Comparison of ENCODE assay signal across 8 cellular contexts in genomic region chr1:244451951-244452795, GRCh38. TPM values are rescaled to one million over a fixed set of nuclear protein-coding genes. Genes with fewer than 3 reads are reported as not detected.
DNase-seq lines count a peak whose midpoint lies in the region; ATAC-seq and TF ChIP-seq lines count a peak whose summit lies in the region.

No MANE protein-coding gene starts in this region.

- TF ChIP-seq CTCF in GM06990 (IDR thresholded peaks at IDR 0.05; ENCODE audit: insufficient read depth, low read length, poor library complexity, severe bottlenecking): peak; percentile 51
- peak; percentile 16 to 68 (median 59) for TF ChIP-seq CTCF in gastroesophageal sphincter (IDR thresholded peaks at IDR 0.05)
- TF ChIP-seq CTCF in neutrophil (IDR thresholded peaks at IDR 0.05): peak; percentile 98

- H3K4me1 ChIP-seq in gastroesophageal sphincter (peaks cover 14 to 41% (median 17%) of the 10 kb centered on the region in 3 donors), neutrophil (ENCODE audit: control insufficient read depth in 1 of 2, insufficient read depth in 1 of 2, low read depth in 1 of 2, low read length in 1 of 2) (peaks cover 50% of the 10 kb centered on the region in 2 experiments)

- H3K4me3 ChIP-seq in GM06990 (replicated peaks; ENCODE audit: low read depth, low read length): peak overlapping the region; percentile 98
- peak overlapping the region; percentile 69 to 89 for H3K4me3 ChIP-seq in gastroesophageal sphincter
- peak overlapping the region; percentile 90 to 91 for H3K4me3 ChIP-seq in neutrophil (ENCODE audit: low read depth in 1 of 2, low read length in 1 of 2)

- H3K9me3 ChIP-seq in gastroesophageal sphincter: no peaks in the 10 kb centered on the region
- H3K9me3 ChIP-seq in neutrophil: no peaks in the 10 kb centered on the region

- peak overlapping the region; percentile 92 for H3K4me3 Mint-ChIP-seq in activated naive CD4-positive, alpha-beta T cell treated with anti-CD3 and anti-CD28 coated beads, Interleukin-2, amount 10 ng/mL, durations not matched to agents 7 days and 5 days

- DNase-seq in GM06990 (ENCODE audit: extremely low read depth, insufficient read length): peak; percentile 99
- peak; percentile 99 for DNase-seq in NAMALWA (ENCODE audit: low spot score)
- DNase-seq in SK-MEL-5 (ENCODE audit: low read depth, low spot score): peak; percentile 99
- peak; percentile 99 for DNase-seq in activated naive CD4-positive, alpha-beta T cell treated with anti-CD3 and anti-CD28 coated beads, Interleukin-2, amount 10 ng/mL, durations not matched to agents 7 days and 5 days
- peak; percentile 78 to 100 (median 98) for DNase-seq in substantia nigra (lab: John Stamatoyannopoulos, UW)

- no peaks in the 10 kb centered on the region for H3K27me3 ChIP-seq in GM06990 (replicated peaks; ENCODE audit: control insufficient read depth, insufficient read depth, low read length)
- H3K27me3 ChIP-seq in gastroesophageal sphincter: no peaks in the 10 kb centered on the region
- H3K27me3 ChIP-seq in neutrophil: no peaks in the 10 kb centered on the region

- H3K27ac Mint-ChIP-seq in activated naive CD4-positive, alpha-beta T cell treated with anti-CD3 and anti-CD28 coated beads, Interleukin-2, amount 10 ng/mL, durations not matched to agents 7 days and 5 days: peak overlapping the region; percentile 98

- in situ Hi-C loops in SK-MEL-5 (cut with HindIII; ENCODE audit: low pct_unique_long_range_greater_than_20kb, low sequenced_read_pairs): no loop called here

- H3K9me3 Mint-ChIP-seq in activated naive CD4-positive, alpha-beta T cell treated with anti-CD3 and anti-CD28 coated beads, Interleukin-2, amount 10 ng/mL, durations not matched to agents 7 days and 5 days: no peaks in the 10 kb centered on the region

- peaks cover 4% of the 10 kb centered on the region for H3K27me3 Mint-ChIP-seq in activated naive CD4-positive, alpha-beta T cell treated with anti-CD3 and anti-CD28 coated beads, Interleukin-2, amount 10 ng/mL, durations not matched to agents 7 days and 5 days

- no peak for TF ChIP-seq EP300 in gastroesophageal sphincter (IDR thresholded peaks at IDR 0.05)

- CTCF ChIA-PET in activated naive CD4-positive, alpha-beta T cell treated with anti-CD3 and anti-CD28 coated beads, Interleukin-2, amount 10 ng/mL, durations not matched to agents 7 days and 5 days (lab: Charles Lee): no interaction called here

- H3K4me1 Mint-ChIP-seq in activated naive CD4-positive, alpha-beta T cell treated with anti-CD3 and anti-CD28 coated beads, Interleukin-2, amount 10 ng/mL, durations not matched to agents 7 days and 5 days: peaks cover 47% of the 10 kb centered on the region

- WGBS in gastroesophageal sphincter (ENCODE audit: low coverage in 1 of 2), 2 donors: 13 to 27% methylated on average over 9 to 19 of the region's 47 CpGs

- TF ChIP-seq POLR2A in gastroesophageal sphincter (IDR thresholded peaks at IDR 0.05): no peak

- no peaks in the 10 kb centered on the region for H3K36me3 ChIP-seq in GM06990 (ENCODE audit: control insufficient read depth, insufficient read depth, low read length)
- no peaks in the 10 kb centered on the region for H3K36me3 ChIP-seq in gastroesophageal sphincter
- peaks cover 3% of the 10 kb centered on the region for H3K36me3 ChIP-seq in neutrophil

- H3K36me3 Mint-ChIP-seq in activated naive CD4-positive, alpha-beta T cell treated with anti-CD3 and anti-CD28 coated beads, Interleukin-2, amount 10 ng/mL, durations not matched to agents 7 days and 5 days: peaks cover 29% of the 10 kb centered on the region

- H3K27ac ChIP-seq in gastroesophageal sphincter (peak overlapping the region; percentile 86 to 97 (median 95)), neutrophil (peak overlapping the region; percentile 95), substantia nigra (ENCODE audit: low read depth, low read length, poor library complexity, severe bottlenecking) (peak overlapping the region; percentile 96)

- peak; percentile 93 for ATAC-seq in HG02571 (IDR thresholded peaks at IDR 0.05; ENCODE audit: unreplicated experiment)
- ATAC-seq in gastroesophageal sphincter: peak; percentile 98

RNA-seq across cellular contexts. Expression of gene ADSS2, which starts 0.5 kb away (rescaled TPM):
- 59.4 and 65.4 TPM in 2 replicates for total RNA-seq in SK-MEL-5 (2014; rRNA removed; shearing (Covaris generic))
- polyA plus RNA-seq in SK-MEL-5 (2015; cell fraction: cytosol; rRNA removed): 58.3 and 70.1 TPM in 2 replicates
- 68.2 and 72.0 TPM in 2 replicates for polyA plus RNA-seq in SK-MEL-5 (2015; cell fraction: nucleus; rRNA removed)
- total RNA-seq in gastroesophageal sphincter: 10 to 100 TPM; 28.9 to 59.0 (median 47.1) TPM

RNA-seq across cellular contexts. Expression of gene CATSPERE, which starts 8.9 kb away (rescaled TPM):
- total RNA-seq in SK-MEL-5 (2014; rRNA removed; shearing (Covaris generic)): 0.13 and 0.18 TPM in 2 replicates
- polyA plus RNA-seq in SK-MEL-5 (2015; cell fraction: cytosol; rRNA removed): 0.06 TPM in 1 of 2 replicates, not detected in the other
- polyA plus RNA-seq in SK-MEL-5 (2015; cell fraction: nucleus; rRNA removed): 0.08 and 1.9 TPM in 2 replicates
- 1 to 10 TPM; 1.2 to 2.7 (median 2.3) TPM for total RNA-seq in gastroesophageal sphincter

Comparison
In these comparisons a context has a peak if more than half of its experiments do, and no peak if none do; other contexts are left out.
1. Peak in every context shown above with its lines: DNase-seq, ATAC-seq, H3K4me3 ChIP-seq and H3K27ac ChIP-seq.